In genomic region chr3:13032206-13032605, GRCh38 we compare ENCODE assay signal across 17 cellular contexts. TPM values are rescaled to one million over a fixed set of nuclear protein-coding genes. Genes with fewer than 3 reads are reported as not detected.
A peak's percentile ranks its signal among the peaks of the same experiment; 100 is the strongest.
DNase-seq lines count a peak whose midpoint lies in the region; ATAC-seq, FAIRE-seq and TF ChIP-seq lines count a peak whose summit lies in the region.
"Had no signal": no experiment of that assay in that cellular context is flagged by ENCODE, and none has a peak within 500 bp of the region (broad histone marks: within the 10 kb centered on the region; RNA-seq: fewer than 3 reads in every experiment).

No MANE protein-coding gene starts in this region.

- no peak overlapping the region for H3K14ac ChIP-seq in neuronal stem cell (ENCODE audit: low read length)

- intact Hi-C loops in left ventricle myocardium superior (cut with micrococcal nuclease) (no loop called here), heart right ventricle (cut with DNase I) (no loop called here), kidney (cut with DNase I) (no loop called here)

- FAIRE-seq in kidney (lab: Jason Lieb, UNC) = no peak
- FAIRE-seq: G401.6, GM12892 had no signal

- no peaks in the 10 kb centered on the region for H3K27me3 ChIP-seq in heart right ventricle
- no peaks in the 10 kb centered on the region for H3K27me3 ChIP-seq in neuronal stem cell (ENCODE audit: control insufficient read depth in 3 of 3, insufficient read depth in 3 of 3, low read depth in 1 of 3, low read length in 3 of 3)

- H2AFZ ChIP-seq in neuronal stem cell (ENCODE audit: low read length) = no peak overlapping the region
- H2AFZ ChIP-seq: GM23248 had no signal

- H3K27ac ChIP-seq in heart right ventricle (no peak overlapping the region), kidney (ENCODE audit: low read depth in 2 of 2, low read length in 2 of 2) (no peak overlapping the region), neuronal stem cell (replicated peaks; ENCODE audit: low read length) (no peak overlapping the region)
- H3K27ac ChIP-seq: GM23248 had no signal

- DNase-seq in left ventricle myocardium superior (peak; percentile 20), heart right ventricle (no peak), kidney (peak; percentile 65), neuronal stem cell (ENCODE audit: low spot score) (no peak), DMS79 treated with DMSO at 0.1 percent for 48 hours (lab: John Stamatoyannopoulos, UW) (no peak)
- no peak for DNase-seq in T-helper 2 cell treated with Interferon-gamma antibody and Interleukin-4, amounts not matched to agents 5 μg/mL and 100 μg/mL, for 36 hours (ENCODE audit: low spot score)
- DNase-seq: C1 segment of cervical spinal cord; Calu3; CD4-positive, alpha-beta memory T cell; COR-L47; DMS53; DND-41; GM23248; H9 had no signal

- no peaks in the 10 kb centered on the region for H3K9me3 Mint-ChIP-seq in T-helper 2 cell treated with Interferon-gamma antibody and Interleukin-4, amounts not matched to agents 5 μg/mL and 100 μg/mL, for 36 hours
- H3K9me3 Mint-ChIP-seq: CD4-positive, alpha-beta memory T cell; H9 had no signal

- H2BK15ac ChIP-seq in neuronal stem cell (ENCODE audit: low read length) = no peak overlapping the region

- H3K4me1 ChIP-seq in heart right ventricle (peaks cover 0 to 16% (median 0%) of the 10 kb centered on the region in 9 donors), kidney (ENCODE audit: control insufficient read depth in 1 of 2, insufficient read depth in 1 of 2, low read depth in 1 of 2, low read length in 2 of 2) (no peaks in the 10 kb centered on the region), neuronal stem cell (ENCODE audit: control insufficient read depth in 2 of 2, insufficient read depth in 1 of 2, low read depth in 1 of 2, low read length in 2 of 2) (peaks cover 5 to 6% of the 10 kb centered on the region in 2 donors)

- TF ChIP-seq CTCF in heart right ventricle (IDR thresholded peaks at IDR 0.05) (no peak), kidney (IDR thresholded peaks at IDR 0.05; ENCODE audit: borderline replicate concordance, extremely low read depth, insufficient read depth) (no peak)

- no peaks in the 10 kb centered on the region for H3K27me3 Mint-ChIP-seq in T-helper 2 cell treated with Interferon-gamma antibody and Interleukin-4, amounts not matched to agents 5 μg/mL and 100 μg/mL, for 36 hours (ENCODE audit: low read depth)
- H3K27me3 Mint-ChIP-seq: CD4-positive, alpha-beta memory T cell had no signal

- H3K4me2 ChIP-seq in neuronal stem cell (ENCODE audit: insufficient read depth, low read length, poor library complexity, severe bottlenecking) = no peak overlapping the region

- H4K8ac ChIP-seq in neuronal stem cell (ENCODE audit: low read depth, low read length) = peak overlapping the region; percentile 78

- H3K4me3 Mint-ChIP-seq in T-helper 2 cell treated with Interferon-gamma antibody and Interleukin-4, amounts not matched to agents 5 μg/mL and 100 μg/mL, for 36 hours = no peak overlapping the region
- H3K4me3 Mint-ChIP-seq: H9 had no signal

- H3K79me1 ChIP-seq in neuronal stem cell (ENCODE audit: low read depth, low read length) = no peaks in the 10 kb centered on the region

- H3K36me3 ChIP-seq in heart right ventricle (no peaks in the 10 kb centered on the region), kidney (ENCODE audit: control insufficient read depth in 1 of 2, insufficient read depth in 2 of 2, low read length in 2 of 2) (no peaks in the 10 kb centered on the region), neuronal stem cell (replicated peaks in 1 of 2; ENCODE audit: control insufficient read depth in 2 of 2, insufficient read depth in 2 of 2, low read length in 2 of 2) (peaks cover 0 to 2% of the 10 kb centered on the region in 2 donors)

- H2BK12ac ChIP-seq in neuronal stem cell (ENCODE audit: low read length) = no peak overlapping the region

- ATAC-seq in left ventricle myocardium superior = no peak
- no peak for ATAC-seq in heart right ventricle
- ATAC-seq: HCT116 had no signal

- H3K4me3 ChIP-seq in heart right ventricle (no peak overlapping the region), kidney (ENCODE audit: low read length in 2 of 2) (no peak overlapping the region), neuronal stem cell (ENCODE audit: low read length in 2 of 2) (no peak overlapping the region)
- H3K4me3 ChIP-seq: GM23248 had no signal

- no peak overlapping the region for H3K27ac Mint-ChIP-seq in T-helper 2 cell treated with Interferon-gamma antibody and Interleukin-4, amounts not matched to agents 5 μg/mL and 100 μg/mL, for 36 hours

- H3K36me3 Mint-ChIP-seq in T-helper 2 cell treated with Interferon-gamma antibody and Interleukin-4, amounts not matched to agents 5 μg/mL and 100 μg/mL, for 36 hours (ENCODE audit: low read depth) = no peaks in the 10 kb centered on the region

- H3K9me3 ChIP-seq in heart right ventricle (no peaks in the 10 kb centered on the region), kidney (ENCODE audit: control insufficient read depth in 1 of 2, low read length in 2 of 2) (no peaks in the 10 kb centered on the region), neuronal stem cell (replicated peaks in 1 of 2; ENCODE audit: control insufficient read depth in 2 of 2, insufficient read depth in 1 of 2, low read depth in 1 of 2, low read length in 2 of 2) (no peaks in the 10 kb centered on the region)

- WGBS in heart right ventricle, 2 donors = 95 to 97% methylated on average over 13 of the region's 13 CpGs
- WGBS in neuronal stem cell (ENCODE audit: extremely low coverage in 2 of 2, insufficient read length in 2 of 2, insufficient replicate concordance in 1 of 2), 2 donors = no CpG with 5 or more reads among the region's 13 CpGs

- H3K4me1 Mint-ChIP-seq in T-helper 2 cell treated with Interferon-gamma antibody and Interleukin-4, amounts not matched to agents 5 μg/mL and 100 μg/mL, for 36 hours (ENCODE audit: low read depth) = no peaks in the 10 kb centered on the region

- peak overlapping the region; percentile 31 for H2AK5ac ChIP-seq in neuronal stem cell (ENCODE audit: low read depth, low read length)

- no peak overlapping the region for H3K23ac ChIP-seq in neuronal stem cell (ENCODE audit: low read depth, low read length, poor library complexity)

- H3K9ac ChIP-seq in kidney (ENCODE audit: low read length in 2 of 2) (no peak overlapping the region), neuronal stem cell (ENCODE audit: low read depth, low read length, poor library complexity) (peak overlapping the region; percentile 65)
- H3K9ac ChIP-seq: GM23248 had no signal

- H3K4ac ChIP-seq in neuronal stem cell (ENCODE audit: low read length) = no peak overlapping the region

- H2BK120ac ChIP-seq in neuronal stem cell (ENCODE audit: low read depth, low read length) = no peak overlapping the region

- peak overlapping the region; percentile 75 for H4K91ac ChIP-seq in neuronal stem cell (ENCODE audit: low read depth, low read length, poor library complexity)

- peak overlapping the region; percentile 46 for H3K18ac ChIP-seq in neuronal stem cell (ENCODE audit: low read length)

- H2BK5ac ChIP-seq in neuronal stem cell (ENCODE audit: low read length) = no peak overlapping the region

RNA-seq across cellular contexts. Expression of gene IQSEC1, which starts 41.0 kb away (rescaled TPM):
- total RNA-seq in left ventricle myocardium superior (95.1 TPM), heart right ventricle (10 to 100 TPM; 55.9 to 73.9 (median 60.7) TPM), kidney (45.7 TPM)
- polyA plus RNA-seq in heart right ventricle (10 to 100 TPM; 13.1 to 29.7 TPM), kidney (ENCODE audit: insufficient read depth, low read depth, low replicate concordance) (15.1 TPM)
- polyA plus RNA-seq in neuronal stem cell (2013, experiment 1 of 2) = 22.0 TPM
- polyA plus RNA-seq in neuronal stem cell (2013, experiment 2 of 2) = 22.8 TPM

Comparison
In these comparisons a context has a peak if more than half of its experiments do, and no peak if none do; other contexts are left out.
1. DNase-seq: peak in left ventricle myocardium superior (single experiment) and kidney (single experiment); none in heart right ventricle (0 of 2), neuronal stem cell (single experiment), DMS79 treated with DMSO at 0.1 percent for 48 hours (single experiment) and T-helper 2 cell treated with Interferon-gamma antibody and Interleukin-4, amounts not matched to agents 5 μg/mL and 100 μg/mL, for 36 hours (single experiment).